In the genomic region with DNA sequence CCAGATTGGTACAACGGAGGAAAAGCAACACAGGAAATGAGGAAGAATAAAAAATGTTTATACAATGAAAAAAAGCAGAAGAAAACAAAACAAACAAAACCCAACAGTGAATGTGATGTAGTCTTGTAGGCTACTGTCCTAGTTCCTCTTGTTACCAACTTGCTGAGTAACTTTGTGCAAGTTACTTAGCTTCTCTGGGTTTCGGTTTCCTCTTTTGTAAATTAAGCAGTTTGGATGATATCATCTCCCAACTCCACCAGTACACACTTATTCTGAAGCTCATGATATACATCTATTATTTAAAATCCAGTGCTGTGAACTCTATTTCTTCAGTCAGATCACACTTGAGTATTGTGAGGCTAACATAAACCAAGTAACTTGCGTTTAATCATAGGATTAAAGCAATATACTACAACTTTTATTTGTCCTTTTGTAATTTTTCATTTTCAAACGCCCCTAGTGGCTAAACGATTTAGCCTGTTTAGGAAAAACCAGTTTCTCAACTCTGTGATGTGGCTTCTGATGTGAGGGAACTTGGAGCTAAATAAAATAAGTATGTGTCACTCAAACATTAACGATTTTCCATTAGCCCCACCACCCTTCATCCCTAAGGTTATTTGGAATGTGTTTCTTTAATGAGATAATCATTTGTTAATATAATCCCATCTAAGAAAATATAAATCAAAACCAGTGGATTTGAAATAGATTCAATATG, we compare ENCODE assay signal across 1 cellular context.
TF ChIP-seq lines count a peak whose summit lies in the region.

No MANE protein-coding gene starts in this region.

TF ChIP-seq in IMR-90, 13 proteins besides CTCF, POLR2A, EP300 and RAD21 (continued from another document):
- TF ChIP-seq RFX5 (IDR thresholded peaks at IDR 0.05; ENCODE audit: low read depth, low read length): no peak
- TF ChIP-seq CHD1 (IDR thresholded peaks at IDR 0.05; ENCODE audit: low read depth, low read length): no peak
- 0 out of 2 replicates have a peak, but pooled peaks have one; percentile 4 for TF ChIP-seq CEBPB (IDR thresholded peaks at IDR 0.05; ENCODE audit: low read depth, low read length)
